Comparison of ENCODE assay signal across 34 cellular contexts in genomic region chr19:30620354-30620753, GRCh38.
DNase-seq lines count a peak whose midpoint lies in the region; ATAC-seq, FAIRE-seq and TF ChIP-seq lines count a peak whose summit lies in the region.
"Had no signal": no experiment of that assay in that cellular context is flagged by ENCODE, and none has a peak within 500 bp of the region (broad histone marks: within the 10 kb centered on the region; RNA-seq: fewer than 3 reads in every experiment).

No MANE protein-coding gene starts in this region.

- H3K4me1 Mint-ChIP-seq in WTC11: peaks cover 11% of the 10 kb centered on the region; the same call in 1 of the 2 replicates
- H3K4me1 Mint-ChIP-seq: B cell; CD14-positive monocyte; CD4-positive, alpha-beta memory T cell; CD4-positive, CD25-positive, alpha-beta regulatory T cell; CD8-positive, alpha-beta memory T cell had no signal

- TF ChIP-seq CTCF in A549 (IDR thresholded peaks at IDR 0.05) (no peak), WTC11 (IDR thresholded peaks at IDR 0.05) (no peak), esophagus muscularis mucosa (IDR thresholded peaks at IDR 0.05) (no peak)

- no peak overlapping the region for H3K4me2 ChIP-seq in A549
- H3K4me2 ChIP-seq: BLaER1; BLaER1 treated with 17β-estradiol and CSF1 and Interleukin-3, amounts not matched to agents 10 nM and 100 nM had no signal

- no peak for TF ChIP-seq RAD21 in A549 (conservative IDR thresholded peaks at IDR 0.05 in 1 of 2, IDR thresholded peaks at IDR 0.05 in 1 of 2)

- H3K9me3 ChIP-seq in A549 (peaks cover 24% of the 10 kb centered on the region), esophagus muscularis mucosa (peaks cover 0 to 14% (median 12%) of the 10 kb centered on the region in 4 donors)
- H3K9me3 ChIP-seq: Caco-2 had no signal

- no peak overlapping the region for H3K27ac ChIP-seq in A549
- H3K27ac ChIP-seq in esophagus muscularis mucosa (replicated peaks in 1 of 4): no peak overlapping the region
- H3K27ac ChIP-seq: 22Rv1; BLaER1; BLaER1 treated with 17β-estradiol and CSF1 and Interleukin-3, amounts not matched to agents 10 nM and 100 nM; C4-2B had no signal

- CTCF ChIA-PET in A549 (lab: Yijun Ruan, JAX): no interaction called here
- CTCF ChIA-PET in WTC11 (lab: Charles Lee): no interaction called here

- 0 out of 2 replicates have a peak, but pooled peaks cover 4% of the 10 kb centered on the region for H3K27me3 Mint-ChIP-seq in WTC11 (ENCODE audit: low read depth)
- H3K27me3 Mint-ChIP-seq: B cell had no signal

- intact Hi-C loops in esophagus muscularis mucosa (cut with DNase I): no loop called here
- intact Hi-C loops in posterior vena cava (cut with DNase I): no loop called here

- H3K36me3 ChIP-seq in esophagus muscularis mucosa: no peaks in the 10 kb centered on the region
- H3K36me3 ChIP-seq: BE2C; BLaER1; BLaER1 treated with 17β-estradiol and CSF1 and Interleukin-3, amounts not matched to agents 10 nM and 100 nM had no signal

- no peak overlapping the region for H3K27ac Mint-ChIP-seq in WTC11
- H3K27ac Mint-ChIP-seq: B cell; CD14-positive monocyte; CD4-positive, alpha-beta memory T cell; CD4-positive, alpha-beta T cell; CD4-positive, CD25-positive, alpha-beta regulatory T cell; CD8-positive, alpha-beta memory T cell; CD8-positive, alpha-beta T cell had no signal

- WGBS in A549 (ENCODE audit: missing lambda C conversion rate): 29% methylated on average over 4 of the region's 4 CpGs
- WGBS in esophagus muscularis mucosa: 89% methylated on average over 4 of the region's 4 CpGs

- H3K36me3 Mint-ChIP-seq in WTC11: peaks cover 11% of the 10 kb centered on the region
- H3K36me3 Mint-ChIP-seq: CD14-positive monocyte; CD4-positive, alpha-beta memory T cell; CD4-positive, CD25-positive, alpha-beta regulatory T cell; CD8-positive, alpha-beta memory T cell; CD8-positive, alpha-beta T cell had no signal

- H3K4me1 ChIP-seq in A549: no peaks in the 10 kb centered on the region
- H3K4me1 ChIP-seq in esophagus muscularis mucosa: no peaks in the 10 kb centered on the region
- H3K4me1 ChIP-seq: BE2C; BLaER1; BLaER1 treated with 17β-estradiol and CSF1 and Interleukin-3, amounts not matched to agents 10 nM and 100 nM; Caco-2 had no signal

- POLR2A ChIA-PET in A549 (lab: Yijun Ruan, JAX) (no interaction called here), WTC11 (lab: Charles Lee) (no interaction called here)

- H3K4me3 ChIP-seq in A549: no peak overlapping the region
- H3K4me3 ChIP-seq in esophagus muscularis mucosa: no peak overlapping the region
- H3K4me3 ChIP-seq: BLaER1; BLaER1 treated with 17β-estradiol and CSF1 and Interleukin-3, amounts not matched to agents 10 nM and 100 nM had no signal

- no peak overlapping the region for H3K4me3 Mint-ChIP-seq in WTC11
- H3K4me3 Mint-ChIP-seq: B cell; CD14-positive monocyte; CD4-positive, alpha-beta memory T cell; CD4-positive, alpha-beta T cell; CD4-positive, CD25-positive, alpha-beta regulatory T cell; CD8-positive, alpha-beta memory T cell; CD8-positive, alpha-beta T cell had no signal

- DNase-seq in A549 (ENCODE audit: low read depth in 1 of 2, low spot score in 1 of 2): no peak
- no peak for DNase-seq in WTC11 (ENCODE audit: low spot score)
- DNase-seq in esophagus muscularis mucosa (ENCODE audit: extremely low spot score): peak; percentile 87
- no peak for DNase-seq in effector CD8-positive, alpha-beta T cell (lab: John Stamatoyannopoulos, UW)
- DNase-seq in GM03348 (ENCODE audit: low spot score): no peak
- no peak for DNase-seq in posterior vena cava (ENCODE audit: low spot score)
- DNase-seq: 8988T; ACHN; AML-193; BE2C; C1 segment of cervical spinal cord; Caco-2; Calu3; CD4-positive, alpha-beta memory T cell; CD4-positive, alpha-beta T cell; CD4-positive, CD25-positive, alpha-beta regulatory T cell; CD8-positive, alpha-beta memory T cell; CD8-positive, alpha-beta T cell; COR-L47; DMS 273 treated with DMSO at 0.1 percent for 48 hours; DMS153; DMS53; DMS79; DMS79 treated with DMSO at 0.1 percent for 48 hours; DND-41; EL had no signal

- H3K27me3 ChIP-seq in esophagus muscularis mucosa: peaks cover 0 to 20% (median 0%) of the 10 kb centered on the region in 4 donors
- H3K27me3 ChIP-seq: BE2C; BLaER1; BLaER1 treated with 17β-estradiol and CSF1 and Interleukin-3, amounts not matched to agents 10 nM and 100 nM had no signal

- TF ChIP-seq EP300 in A549 (IDR thresholded peaks at IDR 0.05) (no peak), esophagus muscularis mucosa (IDR thresholded peaks at IDR 0.05) (no peak)

- peaks cover 22% of the 10 kb centered on the region for H3K9me3 Mint-ChIP-seq in WTC11

- FAIRE-seq in A549 (lab: Jason Lieb, UNC): peak; percentile 18
- FAIRE-seq: A204.1, D721Med had no signal

- no peak for ATAC-seq in A549
- ATAC-seq in WTC11: no peak
- ATAC-seq: CD8-positive, alpha-beta T cell had no signal

- TF ChIP-seq POLR2A in A549 (IDR thresholded peaks at IDR 0.05; ENCODE audit: low read length) (no peak), esophagus muscularis mucosa (IDR thresholded peaks at IDR 0.05; ENCODE audit: low read depth) (no peak)

TF ChIP-seq in A549, 52 proteins besides CTCF, POLR2A, EP300 and RAD21:
- TF ChIP-seq NR3C1 (IDR thresholded peaks at IDR 0.05): no peak

TF ChIP-seq in WTC11, 78 proteins besides CTCF, POLR2A, EP300 and RAD21:
- TF ChIP-seq NR2C2 (CRISPR knock-in tag; IDR thresholded peaks at IDR 0.05) (no peak), TEAD1 (CRISPR knock-in tag; IDR thresholded peaks at IDR 0.05) (no peak), NR1H2 (CRISPR knock-in tag; IDR thresholded peaks at IDR 0.05) (no peak), CDX4 (CRISPR knock-in tag; IDR thresholded peaks at IDR 0.05; ENCODE audit: borderline replicate concordance) (no peak), PRDM15 (CRISPR knock-in tag; IDR thresholded peaks at IDR 0.05) (peak; percentile 36; the same call in 1 of the 2 replicates), ZBTB21 (CRISPR knock-in tag; IDR thresholded peaks at IDR 0.05; ENCODE audit: borderline replicate concordance) (no peak)
